Comparison of ENCODE assay signal across 1 cellular context in the genomic region with DNA sequence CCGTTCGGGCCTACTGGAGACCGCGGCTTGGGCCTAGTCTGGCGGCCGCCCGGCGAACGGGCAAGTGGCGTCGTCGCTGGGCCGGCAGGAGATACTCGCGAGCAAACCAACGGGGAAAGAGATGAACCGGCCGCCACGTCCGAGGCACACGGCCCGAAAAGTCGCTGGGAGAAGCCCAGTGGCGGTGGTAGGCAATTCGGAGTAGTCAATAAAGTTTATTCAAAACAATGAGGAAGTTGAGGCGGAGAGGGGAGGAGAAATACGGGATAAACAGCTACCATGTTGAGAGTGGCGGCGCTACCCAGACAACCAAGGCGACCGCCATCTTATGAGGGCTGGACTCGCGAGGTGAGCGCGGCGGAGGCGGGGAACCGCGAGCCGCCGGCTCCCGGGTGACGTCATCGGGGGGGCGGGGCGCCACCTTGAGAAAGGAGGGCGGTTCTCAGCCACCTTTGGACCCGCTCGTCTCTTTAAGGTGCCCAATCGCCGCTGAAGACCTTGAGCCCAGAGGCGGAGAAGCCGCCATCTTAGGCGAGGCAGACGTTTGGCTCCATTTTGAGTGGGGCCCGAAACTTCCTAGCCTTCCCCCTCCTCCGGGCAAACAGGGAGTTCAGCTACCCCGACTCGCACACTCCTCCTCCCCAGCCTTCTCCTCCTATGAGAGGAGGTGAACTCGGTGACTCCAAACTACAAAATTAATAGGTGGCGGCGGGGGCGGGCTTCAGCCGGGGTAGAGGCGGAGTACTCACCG.
TF ChIP-seq lines count a peak whose summit lies in the region.

TSS of gene PHF8 (minus strand) at position 348 of the 751 bp plus-strand sequence. CDS start 1,745 bp downstream, outside the sequence.

TF ChIP-seq in GM12878, 131 proteins besides CTCF, POLR2A, EP300 and RAD21 (continued from another document and continues in another):
- TF ChIP-seq PRDM15 (CRISPR knock-in tag; IDR thresholded peaks at IDR 0.05) (peak; percentile 58; the same call in 1 of the 2 replicates), GATAD2B (conservative IDR thresholded peaks at IDR 0.05; ENCODE audit: low read depth) (peak; percentile 82), ESRRA (IDR thresholded peaks at IDR 0.05; ENCODE audit: low read length) (0 out of 2 replicates have a peak, but pooled peaks have one; percentile 75), TARDBP (IDR thresholded peaks at IDR 0.05; ENCODE audit: borderline replicate concordance) (peak; percentile 89), LARP7 (IDR thresholded peaks at IDR 0.05) (0 out of 2 replicates have a peak, but pooled peaks have one; percentile 67), ZNF207 (IDR thresholded peaks at IDR 0.05; ENCODE audit: borderline replicate concordance) (no peak; the same call in 1 of the 2 replicates), IRF4 (IDR thresholded peaks at IDR 0.05; ENCODE audit: low read depth, low read length) (no peak), TBL1XR1 (IDR thresholded peaks at IDR 0.05; ENCODE audit: low read depth, low read length) (peak; percentile 6; the same call in 1 of the 2 replicates), ZZZ3 (IDR thresholded peaks at IDR 0.05; ENCODE audit: control insufficient read depth, insufficient read length, low read depth) (no peak), RELA (IDR thresholded peaks at IDR 0.05; ENCODE audit: borderline replicate concordance, partially characterized antibody) (peak; percentile 63), BRCA1 (IDR thresholded peaks at IDR 0.05; ENCODE audit: low read depth, low read length) (peak; percentile 34; the same call in 1 of the 2 replicates), SMARCA5 (IDR thresholded peaks at IDR 0.05) (peak; percentile 69; the same call in 1 of the 2 replicates), DPF2 (IDR thresholded peaks at IDR 0.05) (0 out of 2 replicates have a peak, but pooled peaks have one; percentile 50), ATF2 (IDR thresholded peaks at IDR 0.05; ENCODE audit: low read length) (peak; percentile 67), CREM (IDR thresholded peaks at IDR 0.05; ENCODE audit: low read depth) (peak; percentile 55), FOXK2 (IDR thresholded peaks at IDR 0.05) (peak; percentile 81), IKZF1 (conservative IDR thresholded peaks at IDR 0.05) (peak; percentile 83), JUND (IDR thresholded peaks at IDR 0.05; ENCODE audit: low read depth, low read length) (peak; percentile 90), CREB1 (IDR thresholded peaks at IDR 0.05; ENCODE audit: low read depth) (peak; percentile 77), CBX5 (IDR thresholded peaks at IDR 0.05; ENCODE audit: low read depth) (peak; percentile 88), RUNX3 (IDR thresholded peaks at IDR 0.05; ENCODE audit: low read length) (peak; percentile 53), PAX8 (IDR thresholded peaks at IDR 0.05) (no peak), POU2F2 (IDR thresholded peaks at IDR 0.05; ENCODE audit: borderline replicate concordance, low read depth, low read length) (peak; percentile 34; the same call in 1 of the 3 replicates), NBN (IDR thresholded peaks at IDR 0.05) (peak; percentile 98), SIX5 (IDR thresholded peaks at IDR 0.05; ENCODE audit: low read depth, low read length, severe bottlenecking) (peak; percentile 56), ATF7 (IDR thresholded peaks at IDR 0.05; ENCODE audit: low read depth) (peak; percentile 99), BHLHE40 (IDR thresholded peaks at IDR 0.05; ENCODE audit: borderline replicate concordance in 1 of 2, low read depth in 2 of 2, low read length in 1 of 2) (peak in 1 of 2 experiments; percentile 9; a peak in 1 of 4 replicates), MLLT1 (IDR thresholded peaks at IDR 0.05) (0 out of 2 replicates have a peak, but pooled peaks have one; percentile 47), YY1 (IDR thresholded peaks at IDR 0.05; ENCODE audit: low read depth, low read length) (peak; percentile 97), SREBF1 (IDR thresholded peaks at IDR 0.05; ENCODE audit: low read length) (0 out of 2 replicates have a peak, but pooled peaks have one; percentile 26), MAX (IDR thresholded peaks at IDR 0.05; ENCODE audit: low read depth, low read length) (peak; percentile 51; the same call in 1 of the 2 replicates), JUNB (IDR thresholded peaks at IDR 0.05) (no peak), FOS (IDR thresholded peaks at IDR 0.05; ENCODE audit: borderline replicate concordance, extremely low read depth, insufficient read length) (no peak), MEF2A (IDR thresholded peaks at IDR 0.05; ENCODE audit: insufficient read depth, low read depth, low read length) (no peak), NKRF (conservative IDR thresholded peaks at IDR 0.05) (peak; percentile 74; the same call in 1 of the 2 replicates), IKZF2 (IDR thresholded peaks at IDR 0.05) (peak; percentile 68 to 76), SIN3A (IDR thresholded peaks at IDR 0.05; ENCODE audit: low read depth, low read length) (0 out of 2 replicates have a peak, but pooled peaks have one; percentile 67), TAF1 (IDR thresholded peaks at IDR 0.05; ENCODE audit: borderline replicate concordance, low read depth, low read length) (peak; percentile 51; the same call in 1 of the 2 replicates), HCFC1 (IDR thresholded peaks at IDR 0.05; ENCODE audit: low read length) (peak; percentile 78), E2F4 (IDR thresholded peaks at IDR 0.05; ENCODE audit: low read depth, low read length) (no peak), NR2C1 (IDR thresholded peaks at IDR 0.05) (peak; percentile 74), CHD2 (IDR thresholded peaks at IDR 0.05; ENCODE audit: borderline replicate concordance, low read depth, low read length) (peak; percentile 91)
- TF ChIP-seq, protein P1, sequence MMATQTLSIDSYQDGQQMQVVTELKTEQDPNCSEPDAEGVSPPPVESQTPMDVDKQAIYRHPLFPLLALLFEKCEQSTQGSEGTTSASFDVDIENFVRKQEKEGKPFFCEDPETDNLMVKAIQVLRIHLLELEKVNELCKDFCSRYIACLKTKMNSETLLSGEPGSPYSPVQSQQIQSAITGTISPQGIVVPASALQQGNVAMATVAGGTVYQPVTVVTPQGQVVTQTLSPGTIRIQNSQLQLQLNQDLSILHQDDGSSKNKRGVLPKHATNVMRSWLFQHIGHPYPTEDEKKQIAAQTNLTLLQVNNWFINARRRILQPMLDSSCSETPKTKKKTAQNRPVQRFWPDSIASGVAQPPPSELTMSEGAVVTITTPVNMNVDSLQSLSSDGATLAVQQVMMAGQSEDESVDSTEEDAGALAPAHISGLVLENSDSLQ (IDR thresholded peaks at IDR 0.05) = peak; percentile 91
- TF ChIP-seq, protein P2, sequence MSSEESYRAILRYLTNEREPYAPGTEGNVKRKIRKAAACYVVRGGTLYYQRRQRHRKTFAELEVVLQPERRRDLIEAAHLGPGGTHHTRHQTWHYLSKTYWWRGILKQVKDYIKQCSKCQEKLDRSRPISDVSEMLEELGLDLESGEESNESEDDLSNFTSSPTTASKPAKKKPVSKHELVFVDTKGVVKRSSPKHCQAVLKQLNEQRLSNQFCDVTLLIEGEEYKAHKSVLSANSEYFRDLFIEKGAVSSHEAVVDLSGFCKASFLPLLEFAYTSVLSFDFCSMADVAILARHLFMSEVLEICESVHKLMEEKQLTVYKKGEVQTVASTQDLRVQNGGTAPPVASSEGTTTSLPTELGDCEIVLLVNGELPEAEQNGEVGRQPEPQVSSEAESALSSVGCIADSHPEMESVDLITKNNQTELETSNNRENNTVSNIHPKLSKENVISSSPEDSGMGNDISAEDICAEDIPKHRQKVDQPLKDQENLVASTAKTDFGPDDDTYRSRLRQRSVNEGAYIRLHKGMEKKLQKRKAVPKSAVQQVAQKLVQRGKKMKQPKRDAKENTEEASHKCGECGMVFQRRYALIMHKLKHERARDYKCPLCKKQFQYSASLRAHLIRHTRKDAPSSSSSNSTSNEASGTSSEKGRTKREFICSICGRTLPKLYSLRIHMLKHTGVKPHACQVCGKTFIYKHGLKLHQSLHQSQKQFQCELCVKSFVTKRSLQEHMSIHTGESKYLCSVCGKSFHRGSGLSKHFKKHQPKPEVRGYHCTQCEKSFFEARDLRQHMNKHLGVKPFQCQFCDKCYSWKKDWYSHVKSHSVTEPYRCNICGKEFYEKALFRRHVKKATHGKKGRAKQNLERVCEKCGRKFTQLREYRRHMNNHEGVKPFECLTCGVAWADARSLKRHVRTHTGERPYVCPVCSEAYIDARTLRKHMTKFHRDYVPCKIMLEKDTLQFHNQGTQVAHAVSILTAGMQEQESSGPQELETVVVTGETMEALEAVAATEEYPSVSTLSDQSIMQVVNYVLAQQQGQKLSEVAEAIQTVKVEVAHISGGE (CRISPR knock-in tag; IDR thresholded peaks at IDR 0.05) = no peak
- TF ChIP-seq, protein P3, sequence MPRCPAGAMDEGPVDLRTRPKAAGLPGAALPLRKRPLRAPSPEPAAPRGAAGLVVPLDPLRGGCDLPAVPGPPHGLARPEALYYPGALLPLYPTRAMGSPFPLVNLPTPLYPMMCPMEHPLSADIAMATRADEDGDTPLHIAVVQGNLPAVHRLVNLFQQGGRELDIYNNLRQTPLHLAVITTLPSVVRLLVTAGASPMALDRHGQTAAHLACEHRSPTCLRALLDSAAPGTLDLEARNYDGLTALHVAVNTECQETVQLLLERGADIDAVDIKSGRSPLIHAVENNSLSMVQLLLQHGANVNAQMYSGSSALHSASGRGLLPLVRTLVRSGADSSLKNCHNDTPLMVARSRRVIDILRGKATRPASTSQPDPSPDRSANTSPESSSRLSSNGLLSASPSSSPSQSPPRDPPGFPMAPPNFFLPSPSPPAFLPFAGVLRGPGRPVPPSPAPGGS (IDR thresholded peaks at IDR 0.05; ENCODE audit: borderline replicate concordance, insufficient read depth, low read depth, low read length, poor library complexity, severe bottlenecking) = no peak
